21 cellular contexts compared by ENCODE assay signal in genomic region chr1:962381-963350, GRCh38. TPM values are rescaled to one million over a fixed set of nuclear protein-coding genes. Genes with fewer than 3 reads are reported as not detected.
DNase-seq lines count a peak whose midpoint lies in the region; ATAC-seq and TF ChIP-seq lines count a peak whose summit lies in the region.
"Had no signal": no experiment of that assay in that cellular context is flagged by ENCODE, and none has a peak within 500 bp of the region (broad histone marks: within the 10 kb centered on the region; RNA-seq: fewer than 3 reads in every experiment).

No MANE protein-coding gene starts in this region.

- H3K27ac Mint-ChIP-seq in MCF 10A (ENCODE audit: low read depth, unreplicated experiment) (no peak overlapping the region), immature natural killer cell (no peak overlapping the region)
- no peak overlapping the region for H3K27ac Mint-ChIP-seq in activated CD8-positive, alpha-beta T cell treated with anti-CD3 and anti-CD28 coated beads, Interleukin-2, amount 10 ng/mL, durations not matched to agents 7 days and 5 days
- no peak overlapping the region for H3K27ac Mint-ChIP-seq in stimulated activated naive B cell treated with anti-CD40 and anti-IgM and Interleukin-4, amounts not matched to agents 10 μg/mL and 1 μg/mL and 100 μg/mL, for 72 hours

- peaks cover 25% of the 10 kb centered on the region for H3K79me2 ChIP-seq in mammary epithelial cell (ENCODE audit: insufficient read depth, low read length)

- H3K27ac ChIP-seq in mammary epithelial cell (ENCODE audit: insufficient read depth, low read depth, low read length) (no peak overlapping the region), right atrium auricular region (no peak overlapping the region)
- H3K27ac ChIP-seq: breast epithelium, esophagus muscularis mucosa, PC-9, psoas muscle, SJSA1, tibial artery had no signal

- DNase-seq in MCF 10A (ENCODE audit: unreplicated experiment) (no peak), mammary epithelial cell (no peak), immature natural killer cell (no peak), NCI-H524 (lab: John Stamatoyannopoulos, UW) (no peak), right atrium auricular region (ENCODE audit: low spot score) (no peak)
- no peak for DNase-seq in activated CD8-positive, alpha-beta T cell treated with anti-CD3 and anti-CD28 coated beads, Interleukin-2, amount 10 ng/mL, durations not matched to agents 7 days and 5 days
- no peak for DNase-seq in stimulated activated naive B cell treated with anti-CD40 and anti-IgM and Interleukin-4, amounts not matched to agents 10 μg/mL and 1 μg/mL and 100 μg/mL, for 72 hours
- DNase-seq: activated gamma-delta T cell treated with Interleukin-2 at 50 U/mL for 16 hours, KG1, left ventricle myocardium superior, NCI-H1105 treated with DMSO at 0.1 percent for 48 hours, NCI-H2171, NCI-H82, PC-9, psoas muscle, tibial artery had no signal

- no peak for TF ChIP-seq CTCF in MCF 10A (IDR thresholded peaks at IDR 0.05; ENCODE audit: unreplicated experiment)
- TF ChIP-seq CTCF in mammary epithelial cell (conservative IDR thresholded peaks at IDR 0.05 in 1 of 2, IDR thresholded peaks at IDR 0.05 in 1 of 2; ENCODE audit: extremely low read depth in 1 of 2, insufficient read depth in 1 of 2, low read depth in 1 of 2, low read length in 2 of 2): no peak
- no peak for TF ChIP-seq CTCF in right atrium auricular region (IDR thresholded peaks at IDR 0.05)

- no peak overlapping the region for H3K9ac ChIP-seq in mammary epithelial cell (ENCODE audit: insufficient read depth, low read length)

- H3K27me3 Mint-ChIP-seq in MCF 10A (ENCODE audit: insufficient read depth, unreplicated experiment) (no peaks in the 10 kb centered on the region), immature natural killer cell (ENCODE audit: low read depth in 3 of 3) (peaks cover 4 to 9% (median 8%) of the 10 kb centered on the region in 3 donors)
- no peaks in the 10 kb centered on the region for H3K27me3 Mint-ChIP-seq in activated CD8-positive, alpha-beta T cell treated with anti-CD3 and anti-CD28 coated beads, Interleukin-2, amount 10 ng/mL, durations not matched to agents 7 days and 5 days (ENCODE audit: low read depth)
- no peaks in the 10 kb centered on the region for H3K27me3 Mint-ChIP-seq in stimulated activated naive B cell treated with anti-CD40 and anti-IgM and Interleukin-4, amounts not matched to agents 10 μg/mL and 1 μg/mL and 100 μg/mL, for 72 hours

- intact Hi-C loops in MCF 10A (cut with micrococcal nuclease) (no loop called here), mammary epithelial cell (cut with micrococcal nuclease) (no loop called here)

- in situ Hi-C loops in mammary epithelial cell (cut with MboI; ENCODE audit: low sequenced_read_pairs in 2 of 2): no loop called here

- H3K4me3 Mint-ChIP-seq in MCF 10A (ENCODE audit: unreplicated experiment) (peak overlapping the region; percentile 65), immature natural killer cell (peak overlapping the region; percentile 35 to 68 (median 63))
- peak overlapping the region; percentile 51 for H3K4me3 Mint-ChIP-seq in activated CD8-positive, alpha-beta T cell treated with anti-CD3 and anti-CD28 coated beads, Interleukin-2, amount 10 ng/mL, durations not matched to agents 7 days and 5 days
- H3K4me3 Mint-ChIP-seq in stimulated activated naive B cell treated with anti-CD40 and anti-IgM and Interleukin-4, amounts not matched to agents 10 μg/mL and 1 μg/mL and 100 μg/mL, for 72 hours: peak overlapping the region; percentile 69 to 70

- H2AFZ ChIP-seq in mammary epithelial cell (ENCODE audit: low read depth, low read length): no peak overlapping the region
- H2AFZ ChIP-seq: PC-9 had no signal

- POLR2A ChIA-PET in MCF 10A (lab: Yijun Ruan, JAX): no interaction called here
- POLR2A ChIA-PET in activated CD8-positive, alpha-beta T cell treated with anti-CD3 and anti-CD28 coated beads, Interleukin-2, amount 10 ng/mL, durations not matched to agents 7 days and 5 days (lab: Charles Lee): no interaction called here

- H3K36me3 ChIP-seq in mammary epithelial cell (ENCODE audit: insufficient read depth, low read length) (no peaks in the 10 kb centered on the region), right atrium auricular region (no peaks in the 10 kb centered on the region)
- H3K36me3 ChIP-seq: breast epithelium had no signal

- peaks cover 15% of the 10 kb centered on the region for H3K36me3 Mint-ChIP-seq in MCF 10A (ENCODE audit: insufficient read depth, unreplicated experiment)
- H3K36me3 Mint-ChIP-seq in activated CD8-positive, alpha-beta T cell treated with anti-CD3 and anti-CD28 coated beads, Interleukin-2, amount 10 ng/mL, durations not matched to agents 7 days and 5 days (ENCODE audit: low read depth): peaks cover 4% of the 10 kb centered on the region
- peaks cover 0 to 3% (median 0%) of the 10 kb centered on the region in 3 donors for H3K36me3 Mint-ChIP-seq in immature natural killer cell
- peaks cover 7 to 24% of the 10 kb centered on the region in 2 donors for H3K36me3 Mint-ChIP-seq in stimulated activated naive B cell treated with anti-CD40 and anti-IgM and Interleukin-4, amounts not matched to agents 10 μg/mL and 1 μg/mL and 100 μg/mL, for 72 hours

- H3K27me3 ChIP-seq in mammary epithelial cell (ENCODE audit: insufficient read depth, low read length) (no peaks in the 10 kb centered on the region), right atrium auricular region (no peaks in the 10 kb centered on the region)
- H3K27me3 ChIP-seq: breast epithelium, SJSA1 had no signal

- CTCF ChIA-PET in MCF 10A (lab: Yijun Ruan, JAX): interaction anchor here (0.6 kb wide), 1 partner anchor 373 kb away, joined by 4 read pairs; no protein-coding TSS in a partner anchor
- CTCF ChIA-PET in mammary epithelial cell (lab: Charles Lee; ENCODE audit: low non-redundant PET): no interaction called here
- CTCF ChIA-PET in activated CD8-positive, alpha-beta T cell treated with anti-CD3 and anti-CD28 coated beads, Interleukin-2, amount 10 ng/mL, durations not matched to agents 7 days and 5 days (lab: Charles Lee): no interaction called here

- no peak overlapping the region for H3K4me3 ChIP-seq in mammary epithelial cell (replicated peaks in 1 of 3; ENCODE audit: insufficient read depth in 1 of 3, low read depth in 2 of 3, low read length in 3 of 3)
- H3K4me3 ChIP-seq in right atrium auricular region: no peak overlapping the region
- H3K4me3 ChIP-seq: breast epithelium, esophagus muscularis mucosa, PC-9, psoas muscle, SJSA1, tibial artery had no signal

- no peak for ATAC-seq in activated CD8-positive, alpha-beta T cell treated with anti-CD3 and anti-CD28 coated beads, Interleukin-2, amount 10 ng/mL, durations not matched to agents 7 days and 5 days
- ATAC-seq in stimulated activated naive B cell treated with anti-CD40 and anti-IgM and Interleukin-4, amounts not matched to agents 10 μg/mL and 1 μg/mL and 100 μg/mL, for 72 hours (replicated peaks): no peak
- ATAC-seq in HG02852 (IDR thresholded peaks at IDR 0.05; ENCODE audit: unreplicated experiment): no peak
- ATAC-seq: left ventricle myocardium superior, psoas muscle had no signal

- dilution Hi-C loops in mammary epithelial cell (cut with HindIII; ENCODE audit: low sequenced_read_pairs): loop anchor here (10.0 kb wide), 1 partner anchor 262 kb away; no protein-coding TSS in a partner anchor

- peaks cover 32% of the 10 kb centered on the region for H3K4me1 ChIP-seq in mammary epithelial cell (ENCODE audit: insufficient read depth, low read length)
- H3K4me1 ChIP-seq in right atrium auricular region: peaks cover 0 to 46% of the 10 kb centered on the region in 2 donors

- BruUV-seq in MCF 10A (replicated peaks; lab: Mats Ljungman, UMichigan) (no TSS peak), mammary epithelial cell (replicated peaks; lab: Mats Ljungman, UMichigan) (no TSS peak)

- no peaks in the 10 kb centered on the region for H3K9me3 ChIP-seq in mammary epithelial cell (replicated peaks; ENCODE audit: insufficient read depth, low read length)
- no peaks in the 10 kb centered on the region for H3K9me3 ChIP-seq in right atrium auricular region
- H3K9me3 ChIP-seq: breast epithelium, esophagus muscularis mucosa, psoas muscle, SJSA1, tibial artery had no signal

- H3K4me2 ChIP-seq in mammary epithelial cell (ENCODE audit: insufficient read depth, low read depth, low read length): no peak overlapping the region

- H3K4me1 Mint-ChIP-seq in MCF 10A (ENCODE audit: insufficient read depth, unreplicated experiment): peaks cover 4% of the 10 kb centered on the region
- peaks cover 23% of the 10 kb centered on the region for H3K4me1 Mint-ChIP-seq in activated CD8-positive, alpha-beta T cell treated with anti-CD3 and anti-CD28 coated beads, Interleukin-2, amount 10 ng/mL, durations not matched to agents 7 days and 5 days (ENCODE audit: low read depth)
- H3K4me1 Mint-ChIP-seq in immature natural killer cell: peaks cover 13 to 20% of the 10 kb centered on the region in 2 donors
- peaks cover 13 to 47% of the 10 kb centered on the region in 2 donors for H3K4me1 Mint-ChIP-seq in stimulated activated naive B cell treated with anti-CD40 and anti-IgM and Interleukin-4, amounts not matched to agents 10 μg/mL and 1 μg/mL and 100 μg/mL, for 72 hours

- H3K9me3 Mint-ChIP-seq in MCF 10A (ENCODE audit: unreplicated experiment): no peaks in the 10 kb centered on the region
- no peaks in the 10 kb centered on the region for H3K9me3 Mint-ChIP-seq in activated CD8-positive, alpha-beta T cell treated with anti-CD3 and anti-CD28 coated beads, Interleukin-2, amount 10 ng/mL, durations not matched to agents 7 days and 5 days (ENCODE audit: insufficient read depth)
- no peaks in the 10 kb centered on the region for H3K9me3 Mint-ChIP-seq in immature natural killer cell
- no peaks in the 10 kb centered on the region for H3K9me3 Mint-ChIP-seq in stimulated activated naive B cell treated with anti-CD40 and anti-IgM and Interleukin-4, amounts not matched to agents 10 μg/mL and 1 μg/mL and 100 μg/mL, for 72 hours

- WGBS in mammary epithelial cell (ENCODE audit: low coverage, missing lambda C conversion rate): 92% methylated on average over 29 of the region's 58 CpGs

- H4K20me1 ChIP-seq in mammary epithelial cell (ENCODE audit: insufficient read depth, low read length): no peaks in the 10 kb centered on the region

RNA-seq across cellular contexts. Expression of gene KLHL17, which starts 2.3 kb away (rescaled TPM):
- total RNA-seq in MCF 10A (2022) (15.1 and 18.1 TPM in 2 replicates), mammary epithelial cell (10 to 100 TPM in 1 of 2 donors, 1 to 10 TPM in 1; 4.3 to 18.9 TPM), right atrium auricular region (1 to 10 TPM; 2.4 to 2.9 TPM)
- polyA plus RNA-seq in mammary epithelial cell (12.4 TPM), immature natural killer cell (1 to 10 TPM in 2 of 3 donors, not detected in 1; 1.8 to 2.2 TPM)
- polyA minus RNA-seq in mammary epithelial cell: 1.4 TPM
- total RNA-seq in activated CD8-positive, alpha-beta T cell treated with anti-CD3 and anti-CD28 coated beads, Interleukin-2, amount 10 ng/mL, durations not matched to agents 7 days and 5 days: 10 to 100 TPM; 24.4 to 27.7 TPM

RNA-seq across cellular contexts. Expression of gene NOC2L, which starts 3.6 kb away (rescaled TPM):
- total RNA-seq in MCF 10A (2022): 117 and 136 TPM in 2 replicates
- total RNA-seq in mammary epithelial cell: 100 to 1,000 TPM in 1 of 2 donors, 10 to 100 TPM in 1; 62.0 to 124 TPM
- 84.6 TPM for polyA plus RNA-seq in mammary epithelial cell
- 96.0 TPM for polyA minus RNA-seq in mammary epithelial cell
- total RNA-seq in activated CD8-positive, alpha-beta T cell treated with anti-CD3 and anti-CD28 coated beads, Interleukin-2, amount 10 ng/mL, durations not matched to agents 7 days and 5 days: 10 to 100 TPM; 61.7 to 68.7 TPM
- polyA plus RNA-seq in immature natural killer cell: 10 to 100 TPM; 48.2 to 69.8 (median 53.5) TPM
- total RNA-seq in right atrium auricular region: 10 to 100 TPM; 29.5 to 38.8 TPM

RNA-seq across cellular contexts. Expression of gene PLEKHN1, which starts 3.6 kb away (rescaled TPM):
- total RNA-seq in MCF 10A (2022) (7.9 and 11.1 TPM in 2 replicates), mammary epithelial cell (10 to 100 TPM in 1 of 2 donors, 1 to 10 TPM in 1; 4.8 to 28.6 TPM), right atrium auricular region (under 1 TPM in 1 of 2 donors, not detected in 1; 0.59 TPM)
- polyA plus RNA-seq in mammary epithelial cell (4.6 TPM), immature natural killer cell (1 to 10 TPM in 1 of 3 donors, under 1 TPM in 2; 0.14 to 2.2 (median 0.68) TPM)
- 9.7 TPM for polyA minus RNA-seq in mammary epithelial cell
- 1 to 10 TPM; 1.7 to 2.2 TPM for total RNA-seq in activated CD8-positive, alpha-beta T cell treated with anti-CD3 and anti-CD28 coated beads, Interleukin-2, amount 10 ng/mL, durations not matched to agents 7 days and 5 days
- total RNA-seq: left ventricle myocardium superior, psoas muscle had no signal

RNA-seq across cellular contexts. Expression of gene PERM1, which starts 19.2 kb away (rescaled TPM):
- not detected in 2 replicates for total RNA-seq in MCF 10A (2022)
- total RNA-seq in mammary epithelial cell: not detected
- not detected for polyA plus RNA-seq in mammary epithelial cell
- not detected for polyA minus RNA-seq in mammary epithelial cell
- total RNA-seq in activated CD8-positive, alpha-beta T cell treated with anti-CD3 and anti-CD28 coated beads, Interleukin-2, amount 10 ng/mL, durations not matched to agents 7 days and 5 days: not detected
- not detected for polyA plus RNA-seq in immature natural killer cell
- 10 to 100 TPM; 22.0 to 61.8 TPM for total RNA-seq in right atrium auricular region
- total RNA-seq: glomerular endothelial cell had no signal

RNA-seq across cellular contexts. Expression of gene HES4, which starts 37.2 kb away (rescaled TPM):
- total RNA-seq in MCF 10A (2022) (42.1 and 42.6 TPM in 2 replicates), mammary epithelial cell (10 to 100 TPM in 1 of 2 donors, 1 to 10 TPM in 1; 6.4 to 24.7 TPM), right atrium auricular region (10 to 100 TPM; 31.8 to 68.4 TPM)
- polyA plus RNA-seq in mammary epithelial cell (2.1 TPM), immature natural killer cell (1 to 10 TPM; 2.3 to 7.7 (median 2.4) TPM)
- polyA minus RNA-seq in mammary epithelial cell: not detected
- total RNA-seq in activated CD8-positive, alpha-beta T cell treated with anti-CD3 and anti-CD28 coated beads, Interleukin-2, amount 10 ng/mL, durations not matched to agents 7 days and 5 days: under 1 TPM; 0.45 to 0.50 TPM
